In the genomic region with DNA sequence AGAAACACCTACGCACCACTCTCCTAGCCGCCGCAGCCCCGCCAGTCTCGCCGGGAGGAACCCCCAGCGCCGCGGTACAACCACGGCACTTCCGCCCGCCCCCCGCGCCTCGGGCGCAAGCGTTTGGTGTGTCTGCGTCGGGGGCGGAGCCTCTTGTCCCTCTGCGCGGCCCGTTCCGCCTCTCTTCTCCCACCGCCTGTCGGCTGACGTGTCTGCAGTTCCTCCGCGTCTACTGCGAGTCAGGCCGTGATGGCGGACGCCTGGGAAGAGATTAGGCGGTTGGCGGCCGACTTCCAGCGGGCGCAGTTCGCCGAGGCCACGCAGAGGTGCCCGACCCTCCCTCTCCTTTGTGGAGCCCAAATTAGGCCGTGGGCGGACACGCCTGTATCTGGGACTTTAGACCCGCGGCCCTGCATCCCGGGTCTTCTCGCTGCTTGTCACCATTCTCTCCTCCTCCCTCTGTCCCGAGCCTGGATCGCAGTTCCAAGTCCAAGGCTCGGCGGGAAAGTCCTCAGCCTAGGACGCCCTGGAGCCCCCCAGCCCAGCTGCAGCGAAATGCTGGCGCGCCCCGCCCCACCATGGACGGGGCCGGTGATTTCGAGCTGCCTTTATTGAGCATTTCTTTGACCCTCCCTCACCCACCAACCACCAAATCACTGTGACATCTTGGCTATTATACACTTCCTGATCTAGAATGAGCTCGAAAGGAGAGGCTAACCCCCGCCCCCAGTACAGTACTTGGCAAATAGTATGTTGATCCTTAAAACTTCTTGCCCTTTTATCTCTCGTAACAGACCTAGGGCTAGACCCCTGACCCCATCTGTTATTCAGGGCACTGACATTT, we compare ENCODE assay signal across 8 cellular contexts. TPM values are rescaled to one million over a fixed set of nuclear protein-coding genes. Genes with fewer than 3 reads are reported as not detected.
DNase-seq lines count a peak whose midpoint lies in the region; ATAC-seq, FAIRE-seq and TF ChIP-seq lines count a peak whose summit lies in the region.

A gene (plus strand): TSS at position 182 of the 844 bp plus-strand sequence. CDS start 68 bp downstream, at position 250.

- H3K4me3 Mint-ChIP-seq in memory B cell: peak within 1 kb of the TSS; percentile 99

- peak within 1 kb of the TSS; percentile 95; the same call in 1 of the 2 replicates for H4K8ac ChIP-seq in H1 (ENCODE audit: extremely low read depth, insufficient read depth, low read length)

- CTCF ChIA-PET in H1 (lab: Charles Lee; ENCODE audit: partially characterized antibody): interaction anchor here (0.7 kb wide), 1 partner anchor 626 kb away, joined by 3 read pairs; no protein-coding TSS in a partner anchor

- H3K36me3 ChIP-seq in H1 (ENCODE audit: control insufficient read depth in 2 of 4, insufficient read depth in 4 of 4, low read length in 3 of 4): peaks cover 0 to 8% (median 1%) of the 10 kb centered on the region in 4 experiments; a peak in 3 of 8 replicates

- peak within 1 kb of the TSS; percentile 86 for H3K56ac ChIP-seq in H1 (replicated peaks; ENCODE audit: insufficient read length, low read depth, low read length)

- H2BK12ac ChIP-seq in H1 (ENCODE audit: low read depth, low read length): peak within 1 kb of the TSS; percentile 70; the same call in 1 of the 2 replicates

- peak within 1 kb of the TSS; percentile 95 for H3K27ac ChIP-seq in H1 (ENCODE audit: low read depth, low read length)

- peak within 1 kb of the TSS; percentile 79 to 83 for H3K4me2 ChIP-seq in H1 (ENCODE audit: insufficient read depth in 1 of 2, low read depth in 2 of 2, low read length in 2 of 2)

- no peaks in the 10 kb centered on the region for H3K27me3 ChIP-seq in H1 (replicated peaks in 1 of 4; ENCODE audit: control insufficient read depth in 3 of 4, extremely low read depth in 1 of 4, insufficient read depth in 3 of 4, low read length in 3 of 4)

- WGBS in H1 (ENCODE audit: extremely low coverage in 1 of 2, insufficient coverage in 1 of 2, insufficient read length in 1 of 2, insufficient replicate concordance in 2 of 2, low coverage in 1 of 2, low lambda C conversion rate in 2 of 2, missing lambda C conversion rate in 1 of 2), 2 experiments: 2% methylated on average over 22 of the region's 64 CpGs; no CpG with 5 or more reads in 1 of the 2 experiments

- no peaks in the 10 kb centered on the region; the same call in 1 of the 2 replicates for H3K23me2 ChIP-seq in H1 (ENCODE audit: low read depth, low read length)

- peaks cover 4% of the 10 kb centered on the region for H3K36me3 Mint-ChIP-seq in memory B cell

- H4K20me1 ChIP-seq in H1 (replicated peaks in 1 of 2; ENCODE audit: control insufficient read depth in 1 of 2, insufficient read depth in 2 of 2, low read length in 2 of 2): no peaks in the 10 kb centered on the region

- POLR2A ChIA-PET in H1 (lab: Charles Lee; ENCODE audit: partially characterized antibody): interaction anchor here (0.7 to 1.0 kb wide), 4 partner anchors 9 to 390 kb away, joined by 3 to 7 read pairs (median 3); no protein-coding TSS in a partner anchor

- H3K4ac ChIP-seq in H1 (replicated peaks; ENCODE audit: insufficient read length, low read depth, low read length): peak within 1 kb of the TSS; percentile 57

- TF ChIP-seq RAD21 in H1 (IDR thresholded peaks at IDR 0.05 in 1 of 2, conservative IDR thresholded peaks at IDR 0.05 in 1 of 2; ENCODE audit: low read depth in 2 of 2, low read length in 2 of 2): peak; percentile 16 to 30; a peak in 3 of 4 replicates

- no peaks in the 10 kb centered on the region for H3K79me1 ChIP-seq in H1 (ENCODE audit: low read depth, low read length)

- no peaks in the 10 kb centered on the region for H3K9me3 ChIP-seq in H1 (ENCODE audit: insufficient read depth in 2 of 2, low read depth in 1 of 2, low read length in 1 of 2)

- peak within 1 kb of the TSS; percentile 93 for H2AFZ ChIP-seq in H1 (ENCODE audit: low read length)

- H3K9ac ChIP-seq in H1 (replicated peaks in 1 of 4; ENCODE audit: extremely low read depth in 1 of 4, low read depth in 3 of 4, low read length in 3 of 4): peak within 1 kb of the TSS; percentile 77 to 97 (median 95)

- TF ChIP-seq POLR2A in H1 (IDR thresholded peaks at IDR 0.05; ENCODE audit: control extremely low read depth in 1 of 2, low read depth in 2 of 2, low read length in 2 of 2): peak; percentile 87 to 100

- H3K14ac ChIP-seq in H1 (ENCODE audit: insufficient read length): no peak within 1 kb of the TSS

- FAIRE-seq in H1 (lab: Jason Lieb, UNC): no peak

- H2BK15ac ChIP-seq in H1 (ENCODE audit: low read length): no peak within 1 kb of the TSS; the same call in 1 of the 2 replicates

- H3K9me3 Mint-ChIP-seq in memory B cell: no peaks in the 10 kb centered on the region

- peak; percentile 90 for ATAC-seq in memory B cell (ENCODE audit: low read depth)

- no peak within 1 kb of the TSS for H4K91ac ChIP-seq in H1 (replicated peaks; ENCODE audit: insufficient read length, low read length)

- H3K27ac Mint-ChIP-seq in memory B cell: peak within 1 kb of the TSS; percentile 99

- H3K4me3 ChIP-seq in H1 (ENCODE audit: extremely low read depth in 1 of 4, insufficient read depth in 2 of 4, low read depth in 3 of 4, low read length in 4 of 4): peak within 1 kb of the TSS; percentile 78 to 96 (median 90)

- no peak for TF ChIP-seq EP300 in H1 (IDR thresholded peaks at IDR 0.05; ENCODE audit: borderline replicate concordance in 1 of 2, low read depth in 2 of 2, low read length in 2 of 2)

- peak within 1 kb of the TSS; percentile 74 for H2BK5ac ChIP-seq in H1 (ENCODE audit: low read depth, low read length)

- H2BK120ac ChIP-seq in H1 (replicated peaks; ENCODE audit: low read depth, low read length): peak within 1 kb of the TSS; percentile 29

- peak within 1 kb of the TSS; percentile 64; the same call in 1 of the 2 replicates for H3K18ac ChIP-seq in H1 (ENCODE audit: extremely low read depth, low read length)

- TF ChIP-seq CTCF in GM20000 (IDR thresholded peaks at IDR 0.05; ENCODE audit: extremely low read depth, missing control alignments) (no peak), H1 (IDR thresholded peaks at IDR 0.05; ENCODE audit: control extremely low read depth in 1 of 3, insufficient read depth in 1 of 3, low read depth in 1 of 3, low read length in 3 of 3) (peak in 1 of 3 experiments; percentile 1; a peak in 1 of 4 replicates)

- H3K79me2 ChIP-seq in H1 (ENCODE audit: control insufficient read depth in 1 of 2, insufficient read depth in 2 of 2, low read length in 2 of 2): peaks cover 0 to 14% of the 10 kb centered on the region in 2 experiments; a peak in 2 of 4 replicates

- H3K4me1 Mint-ChIP-seq in memory B cell: peaks cover 14% of the 10 kb centered on the region

- H3K4me1 ChIP-seq in H1 (replicated peaks in 1 of 4; ENCODE audit: control insufficient read depth in 3 of 4, insufficient read depth in 4 of 4, low read length in 3 of 4): peaks cover 0 to 7% (median 2%) of the 10 kb centered on the region in 4 experiments; a peak in 2 of 7 replicates

- H3K23ac ChIP-seq in H1 (ENCODE audit: insufficient read length): no peak within 1 kb of the TSS

- H2AK5ac ChIP-seq in H1 (ENCODE audit: low read depth, low read length): no peak within 1 kb of the TSS

- H2BK20ac ChIP-seq in H1 (ENCODE audit: low read length): no peak within 1 kb of the TSS

- DNase-seq in CMK (ENCODE audit: low read depth) (peak; percentile 61), GM20000 (ENCODE audit: low spot score) (peak; percentile 85), HT-29 (ENCODE audit: low spot score) (peak; percentile 94), NOMO-1 (lab: John Stamatoyannopoulos, UW; ENCODE audit: unreplicated experiment in 2 of 2) (peak; percentile 89 to 98), H1 (ENCODE audit: low read depth in 1 of 2, low spot score in 2 of 2) (peak; percentile 75 to 88), memory B cell (ENCODE audit: low spot score in 2 of 2) (peak; percentile 89 to 90)
- peak; percentile 90 to 91 for DNase-seq in activated CD8-positive, alpha-beta memory T cell treated with anti-CD3 and anti-CD28 coated beads for 4 hours (ENCODE audit: low read depth in 2 of 2)
- DNase-seq in stimulated activated CD8-positive, alpha-beta memory T cell treated with anti-CD3 and anti-CD28 coated beads, Interleukin-12 subunit alpha, Interleukin-12 subunit beta, amount 100 ng/mL, for 24 hours (ENCODE audit: extremely low read depth): peak; percentile 88

- peak within 1 kb of the TSS; percentile 86 for H4K5ac ChIP-seq in H1 (ENCODE audit: insufficient read length, low read depth, low read length)

- H3K27me3 Mint-ChIP-seq in memory B cell: no peaks in the 10 kb centered on the region

TF ChIP-seq in H1, 55 proteins besides CTCF, POLR2A, EP300 and RAD21 (continues in another document):
- TF ChIP-seq TAF7 (optimal IDR thresholded peaks at IDR 0.05; ENCODE audit: borderline replicate concordance, low read depth, low read length): peak; percentile 83
- no peak for TF ChIP-seq ZNF274 (IDR thresholded peaks at IDR 0.05; ENCODE audit: borderline replicate concordance, extremely low read depth, low read length)
- TF ChIP-seq GTF2F1 (IDR thresholded peaks at IDR 0.05; ENCODE audit: borderline replicate concordance, low read depth, low read length): peak; percentile 88
- TF ChIP-seq TBP (IDR thresholded peaks at IDR 0.05; ENCODE audit: low read depth, low read length): peak; percentile 90
- no peak for TF ChIP-seq SRF (IDR thresholded peaks at IDR 0.05; ENCODE audit: low read depth, low read length)
- TF ChIP-seq NANOG (IDR thresholded peaks at IDR 0.05; ENCODE audit: insufficient read depth, low read depth, low read length, poor library complexity, severe bottlenecking): no peak
- TF ChIP-seq ASH2L (IDR thresholded peaks at IDR 0.05; ENCODE audit: low read length): peak; percentile 87
- peak; percentile 85; the same call in 1 of the 2 replicates for TF ChIP-seq RBBP5 (IDR thresholded peaks at IDR 0.05; ENCODE audit: borderline replicate concordance, low read depth, low read length)
- TF ChIP-seq POU5F1 (IDR thresholded peaks at IDR 0.05; ENCODE audit: low read depth, low read length): no peak
- peak; percentile 57 for TF ChIP-seq CHD2 (IDR thresholded peaks at IDR 0.05; ENCODE audit: low read length)
- no peak for TF ChIP-seq KDM1A (IDR thresholded peaks at IDR 0.05; ENCODE audit: borderline replicate concordance, low read length)
- peak in 1 of 2 experiments; percentile 57; a peak in 2 of 4 replicates for TF ChIP-seq SIN3A (conservative IDR thresholded peaks at IDR 0.05 in 1 of 2, IDR thresholded peaks at IDR 0.05 in 1 of 2; ENCODE audit: low read depth in 1 of 2, low read length in 2 of 2)

RNA-seq across cellular contexts. Expression of the gene that starts here (rescaled TPM):
- total RNA-seq in HT-29 (2014; rRNA removed; shearing (Covaris generic)): 4.3 and 5.0 TPM in 2 replicates
- 10.0 and 10.2 TPM in 2 replicates for total RNA-seq in H1 (2021; fragmentation: NEBNext Ultra II Directional; extraction: Animal tissue kit (Norgen Biotek cat#: 25700))
- 1.4 and 2.2 TPM in 2 replicates for polyA plus RNA-seq in H1 (2011; rRNA removed)
- 3.5 TPM for polyA plus RNA-seq in H1 (2011; cell fraction: cytosol; rRNA removed)
- polyA plus RNA-seq in H1 (2011; cell fraction: nucleus; rRNA removed): 3.2 TPM
- 4.9 to 8.8 TPM (median 5.9 TPM) in 4 replicates for polyA plus RNA-seq in H1 (2012, experiment 1 of 2)
- polyA plus RNA-seq in H1 (2012, experiment 2 of 2): 0.37 TPM
- 17.8 TPM for polyA plus RNA-seq in H1 (2013, experiment 1 of 2)
- polyA plus RNA-seq in H1 (2013, experiment 2 of 2): 19.5 TPM
- polyA minus RNA-seq in H1 (2011; rRNA and poly(A)+ RNA removed): 3.1 and 4.7 TPM in 2 replicates
- 7.6 TPM for polyA minus RNA-seq in H1 (2011; cell fraction: cytosol; rRNA and poly(A)+ RNA removed)
- polyA minus RNA-seq in H1 (2011; cell fraction: nucleus; rRNA and poly(A)+ RNA removed): 6.9 TPM

Comparison
In these comparisons a context has a peak if more than half of its experiments do, and no peak if none do; other contexts are left out.
1. Peak in every context shown above with its lines: DNase-seq, ATAC-seq, H3K4me3 ChIP-seq and H3K27ac ChIP-seq.